In the genomic region with DNA sequence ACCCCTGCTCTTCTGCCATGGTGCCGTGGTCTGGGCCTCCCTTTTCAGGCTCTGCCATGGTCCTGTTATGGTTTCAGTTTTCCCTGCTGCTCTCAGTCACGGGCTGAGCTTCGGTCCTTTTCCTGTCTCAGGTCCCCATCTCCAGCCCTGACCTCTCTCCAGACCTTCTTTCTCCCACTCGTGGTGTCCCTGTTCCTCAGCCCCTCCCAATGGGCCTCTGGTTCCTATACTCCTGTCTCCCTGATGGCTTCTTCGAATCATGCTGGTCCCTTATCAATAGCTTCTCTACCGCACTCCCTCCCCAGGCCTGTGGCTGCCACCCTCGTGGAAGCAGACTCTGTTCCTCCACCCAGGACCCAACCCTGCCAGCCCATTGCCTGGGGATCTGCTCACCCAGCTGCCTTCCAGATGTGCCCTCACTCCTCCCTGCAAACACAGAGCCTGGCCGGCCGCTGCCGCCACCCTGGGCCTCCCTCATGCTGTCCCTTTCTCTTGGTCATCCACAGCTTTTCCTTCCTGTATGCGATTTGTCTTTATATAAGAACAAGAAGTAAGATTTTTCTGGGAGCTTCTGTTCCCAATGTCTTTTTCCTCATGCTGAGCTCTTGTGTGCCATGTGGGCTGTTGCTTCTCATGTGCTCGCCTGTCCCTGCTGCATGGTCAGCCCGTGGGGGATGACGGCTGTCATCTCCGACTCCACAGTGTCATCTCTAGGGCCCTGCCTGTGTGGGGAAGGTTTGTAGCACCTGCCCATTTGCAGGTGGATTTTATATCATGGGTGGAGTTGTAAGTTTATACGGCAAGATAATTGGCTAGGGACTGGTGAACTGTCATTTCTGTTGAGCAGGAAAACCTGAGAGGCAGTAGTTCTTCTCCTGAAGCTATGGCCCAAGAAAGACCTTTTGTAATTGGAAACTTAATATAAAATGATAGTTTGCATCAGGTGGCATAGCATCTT, we compare ENCODE assay signal across 31 cellular contexts.
"Had no signal": no experiment of that assay in that cellular context is flagged by ENCODE, and none has a peak within 500 bp of the region (broad histone marks: within the 10 kb centered on the region; RNA-seq: fewer than 3 reads in every experiment).

No MANE protein-coding gene starts in this region.

- H3K27me3 ChIP-seq: ascending aorta, cardiac muscle cell, hepatocyte, pancreas, tibial artery, upper lobe of right lung had no signal

- H3K9me3 ChIP-seq: ascending aorta, pancreas, prostate gland, tibial artery, upper lobe of right lung had no signal

- FAIRE-seq: endothelial cell of umbilical vein, keratinocyte, pancreas had no signal

- H3K4me1 ChIP-seq: pancreas, prostate gland, upper lobe of right lung had no signal

- H3K27ac ChIP-seq: ascending aorta, cardiac muscle cell, hepatocyte, pancreas, prostate gland, skin epidermis, upper lobe of right lung, WERI-Rb-1 had no signal

- H3K36me3 ChIP-seq: cardiac muscle cell, pancreas, prostate gland, upper lobe of right lung, WERI-Rb-1 had no signal

- ATAC-seq: effector memory CD8-positive, alpha-beta T cell; left cardiac atrium; pancreas; sciatic nerve; stimulated activated naive CD8-positive, alpha-beta T cell treated with anti-CD3 and anti-CD28 coated beads, Interleukin-15, amount 100 ng/mL, for 72 hours; T-helper 17 cell; upper lobe of right lung had no signal

- H3K4me3 ChIP-seq: ascending aorta, cardiac muscle cell, coronary artery, hepatocyte, pancreas, prostate gland, skin epidermis, tibial artery, upper lobe of right lung had no signal

- DNase-seq: activated CD4-positive, alpha-beta memory T cell treated with anti-CD3 and anti-CD28 coated beads for 36 hours; activated CD4-positive, alpha-beta T cell treated with anti-CD3 and anti-CD28 coated beads, Interleukin-2, amount 10 ng/mL, durations not matched to agents 24 days and 14 days; activated CD4-positive, CD25-positive, alpha-beta regulatory T cell treated with anti-CD3 and anti-CD28 coated beads, Interleukin-2, amount 50 U/mL, for 72 hours; activated CD8-positive, alpha-beta memory T cell treated with anti-CD3 and anti-CD28 coated beads, Interleukin-2, amount 50 U/mL, for 4 hours; activated T-cell treated with anti-CD3 and anti-CD28 coated beads, Interleukin-2, amount 50 U/mL, for 1 hour; cerebellar nuclear complex; effector memory CD8-positive, alpha-beta T cell; foreskin melanocyte; left cardiac atrium; mammary epithelial cell; naive B cell; nephron progenitor cell; pancreas; retina; stimulated activated CD4-positive, alpha-beta T cell treated with anti-CD3 and anti-CD28 coated beads, Interleukin-12 subunit alpha, Interleukin-12 subunit beta, amount 100 ng/mL, for 4 hours; stimulated activated CD4-positive, alpha-beta T cell treated with anti-CD3 and anti-CD28 coated beads, Interleukin-4, amount 100 ng/mL, for 1 hour; stimulated activated naive CD8-positive, alpha-beta T cell treated with anti-CD3 and anti-CD28 coated beads, Interleukin-15, amount 100 ng/mL, for 72 hours; T-helper 17 cell; T1000; tibial artery; upper lobe of right lung; WERI-Rb-1 had no signal
